Comparison of ENCODE assay signal across 8 cellular contexts in genomic region chr2:218284106-218284811, GRCh38. TPM values are rescaled to one million over a fixed set of nuclear protein-coding genes. Genes with fewer than 3 reads are reported as not detected.
DNase-seq lines count a peak whose midpoint lies in the region; ATAC-seq, FAIRE-seq and TF ChIP-seq lines count a peak whose summit lies in the region.

No MANE protein-coding gene starts in this region.

- peak overlapping the region; percentile 15 for H3K4me3 ChIP-seq in CD8-positive, alpha-beta T cell (ENCODE audit: low read depth, low read length)
- no peak overlapping the region for H3K4me3 ChIP-seq in HFF-Myc (replicated peaks; ENCODE audit: low read depth, low read length)
- no peak overlapping the region for H3K4me3 ChIP-seq in K562
- H3K4me3 ChIP-seq in mesenchymal stem cell (ENCODE audit: insufficient read depth in 1 of 2, low read depth in 1 of 2, low read length in 2 of 2): peak overlapping the region in 1 of 2 experiments; percentile 61
- peak overlapping the region in 2 of 5 donors; percentile 3 to 25 for H3K4me3 ChIP-seq in subcutaneous abdominal adipose tissue (ENCODE audit: low read depth in 1 of 5, low read length in 5 of 5)

- H3K23ac ChIP-seq in mesenchymal stem cell (ENCODE audit: low read length in 2 of 2): peak overlapping the region in 1 of 2 experiments; percentile 36

- peaks cover 61% of the 10 kb centered on the region for H3K4me1 Mint-ChIP-seq in CD8-positive, alpha-beta T cell (ENCODE audit: low read depth)
- peaks cover 47% of the 10 kb centered on the region for H3K4me1 Mint-ChIP-seq in T-helper 2 cell treated with Interferon-gamma antibody and Interleukin-4, amounts not matched to agents 5 μg/mL and 100 μg/mL, for 36 hours (ENCODE audit: low read depth)

- no TSS peak for BruUV-seq in K562 (replicated peaks; lab: Mats Ljungman, UMichigan)

- POLR2A ChIA-PET in CD8-positive, alpha-beta T cell (lab: Charles Lee): interaction anchor here (3.7 to 8.3 kb wide), 3 partner anchors 8 to 112 kb away, joined by 23 to 58 read pairs (median 23); partner anchors contain the start of genes AAMP and PNKD
- POLR2A ChIA-PET in K562 (lab: Yijun Ruan, JAX): interaction anchor here (0.6 to 2.2 kb wide), 4 partner anchors 9 to 331 kb away, joined by 3 to 10 read pairs (median 3); no protein-coding TSS in a partner anchor

- peak overlapping the region; percentile 62 for H3K27ac ChIP-seq in CD8-positive, alpha-beta T cell (ENCODE audit: low read depth, low read length)
- H3K27ac ChIP-seq in K562 (ENCODE audit: extremely low read depth, low read depth, low read length): peak overlapping the region; percentile 58; the same call in 2 of the 3 replicates
- peak overlapping the region; percentile 69 for H3K27ac ChIP-seq in mesenchymal stem cell (ENCODE audit: low read length, poor library complexity, severe bottlenecking)
- H3K27ac ChIP-seq in subcutaneous abdominal adipose tissue (ENCODE audit: low read depth, low read length): peak overlapping the region; percentile 100

- peaks cover 25% of the 10 kb centered on the region for H3K79me1 ChIP-seq in mesenchymal stem cell (replicated peaks; ENCODE audit: low read length, poor library complexity, severe bottlenecking)

- peak overlapping the region; percentile 40 for H2BK5ac ChIP-seq in mesenchymal stem cell (ENCODE audit: low read depth, low read length, poor library complexity, severe bottlenecking)

- peak overlapping the region; percentile 6 to 89 for H3K4ac ChIP-seq in mesenchymal stem cell (ENCODE audit: low read depth in 1 of 2, low read length in 2 of 2)

- peaks cover 74% of the 10 kb centered on the region for H3K79me2 ChIP-seq in K562 (ENCODE audit: control insufficient read depth, insufficient read depth, low read length)

- peak in 5 of 7 experiments; percentile 34 to 66 (median 62) for DNase-seq in CD8-positive, alpha-beta T cell
- DNase-seq in HFF-Myc (ENCODE audit: extremely low read depth, low read depth): peak; percentile 50
- peak; percentile 67 for DNase-seq in T-helper 2 cell treated with Interferon-gamma antibody and Interleukin-4, amounts not matched to agents 5 μg/mL and 100 μg/mL, for 36 hours (ENCODE audit: low spot score)
- DNase-seq in K562 (ENCODE audit: extremely low read depth in 1 of 4, low spot score in 3 of 4): peak; percentile 33 to 77 (median 47)
- DNase-seq in mesenchymal stem cell: peak; percentile 88
- DNase-seq in SW480 (ENCODE audit: low spot score): no peak
- DNase-seq in NCI-H1694 treated with DMSO at 0.1 percent for 48 hours (lab: John Stamatoyannopoulos, UW): no peak

- H2BK15ac ChIP-seq in mesenchymal stem cell (ENCODE audit: low read depth, poor library complexity, severe bottlenecking): no peak overlapping the region

- H2AK5ac ChIP-seq in mesenchymal stem cell (ENCODE audit: low read length, severe bottlenecking): peak overlapping the region; percentile 88

- 23% methylated on average over 8 of the region's 16 CpGs for WGBS in K562 (ENCODE audit: insufficient coverage, low coverage, missing lambda C conversion rate)
- WGBS in mesenchymal stem cell: 59% methylated on average over 16 of the region's 16 CpGs

- peak overlapping the region; percentile 74 for H2BK120ac ChIP-seq in mesenchymal stem cell (ENCODE audit: low read depth, low read length)

- no peaks in the 10 kb centered on the region for H3K27me3 Mint-ChIP-seq in CD8-positive, alpha-beta T cell (ENCODE audit: low read depth)
- H3K27me3 Mint-ChIP-seq in T-helper 2 cell treated with Interferon-gamma antibody and Interleukin-4, amounts not matched to agents 5 μg/mL and 100 μg/mL, for 36 hours (ENCODE audit: low read depth): no peaks in the 10 kb centered on the region

- peak overlapping the region; percentile 100 for H3K27ac Mint-ChIP-seq in CD8-positive, alpha-beta T cell
- peak overlapping the region; percentile 77 for H3K27ac Mint-ChIP-seq in T-helper 2 cell treated with Interferon-gamma antibody and Interleukin-4, amounts not matched to agents 5 μg/mL and 100 μg/mL, for 36 hours

- H3K4me2 ChIP-seq in K562 (ENCODE audit: insufficient read depth, low read length): peak overlapping the region; percentile 38; the same call in 1 of the 2 replicates
- peak overlapping the region; percentile 56 for H3K4me2 ChIP-seq in mesenchymal stem cell (ENCODE audit: low read length, poor library complexity, severe bottlenecking)

- in situ Hi-C loops in K562 (cut with MboI): no loop called here

- H3K36me3 Mint-ChIP-seq in CD8-positive, alpha-beta T cell: peaks cover 31% of the 10 kb centered on the region
- H3K36me3 Mint-ChIP-seq in T-helper 2 cell treated with Interferon-gamma antibody and Interleukin-4, amounts not matched to agents 5 μg/mL and 100 μg/mL, for 36 hours (ENCODE audit: low read depth): peaks cover 44% of the 10 kb centered on the region

- no peak overlapping the region for H2AFZ ChIP-seq in K562 (ENCODE audit: low read depth, low read length)
- H2AFZ ChIP-seq in mesenchymal stem cell (ENCODE audit: low read depth, low read length): no peak overlapping the region

- CTCF ChIA-PET in CD8-positive, alpha-beta T cell (lab: Charles Lee): interaction anchor here (0.7 to 19.6 kb wide), 3 partner anchors 8 to 73 kb away, joined by 3 to 340 read pairs (median 43); partner anchors contain the start of genes AAMP, CATIP and PNKD
- CTCF ChIA-PET in K562 (lab: Yijun Ruan, JAX; ENCODE audit: low intra/inter-chr PET ratio): interaction anchor here (0.6 kb wide), 1 partner anchor 11 kb away, joined by 5 read pairs; no protein-coding TSS in a partner anchor

- no peak for TF ChIP-seq POLR2A in K562 (conservative IDR thresholded peaks at IDR 0.05)

- H3K9me3 Mint-ChIP-seq in CD8-positive, alpha-beta T cell: no peaks in the 10 kb centered on the region
- no peaks in the 10 kb centered on the region for H3K9me3 Mint-ChIP-seq in T-helper 2 cell treated with Interferon-gamma antibody and Interleukin-4, amounts not matched to agents 5 μg/mL and 100 μg/mL, for 36 hours

- peaks cover 11% of the 10 kb centered on the region for H4K20me1 ChIP-seq in K562 (replicated peaks; ENCODE audit: control insufficient read depth, insufficient read depth, low read length)

- H3K9me1 ChIP-seq in K562 (ENCODE audit: control insufficient read depth, insufficient read depth, low read length): no peaks in the 10 kb centered on the region

- intact Hi-C loops in CD8-positive, alpha-beta T cell (cut with DNase I, micrococcal nuclease): loop anchor here in 1 of 2 experiments (1.0 kb wide), 1 partner anchor 8 kb away; the partner anchor contains the start of gene TMBIM1
- intact Hi-C loops in K562 (cut with micrococcal nuclease): no loop called here

- H2BK12ac ChIP-seq in mesenchymal stem cell (ENCODE audit: low read length in 2 of 2): peak overlapping the region; percentile 55 to 65

- peak overlapping the region; percentile 64 for H4K91ac ChIP-seq in mesenchymal stem cell (ENCODE audit: low read length)

- H3K4me3 Mint-ChIP-seq in CD8-positive, alpha-beta T cell: peak overlapping the region; percentile 53
- H3K4me3 Mint-ChIP-seq in T-helper 2 cell treated with Interferon-gamma antibody and Interleukin-4, amounts not matched to agents 5 μg/mL and 100 μg/mL, for 36 hours: peak overlapping the region; percentile 94

- no peak for TF ChIP-seq EP300 in K562 (IDR thresholded peaks at IDR 0.05; ENCODE audit: low read length)

- H3K9ac ChIP-seq in K562 (ENCODE audit: insufficient read depth in 1 of 2, low read depth in 2 of 2, low read length in 2 of 2): peak overlapping the region; percentile 10 to 12; a peak in 2 of 4 replicates
- peak overlapping the region; percentile 93 for H3K9ac ChIP-seq in mesenchymal stem cell (ENCODE audit: low read length)
- peak overlapping the region in 4 of 5 donors; percentile 3 to 84 (median 78) for H3K9ac ChIP-seq in subcutaneous abdominal adipose tissue (ENCODE audit: low read length in 5 of 5)

- peak; percentile 22 for ATAC-seq in CD8-positive, alpha-beta T cell
- ATAC-seq in K562: peak; percentile 26

- no peak for TF ChIP-seq RAD21 in K562 (CRISPR knock-in tag; conservative IDR thresholded peaks at IDR 0.05 in 1 of 2, IDR thresholded peaks at IDR 0.05 in 1 of 2)

- peaks cover 71% of the 10 kb centered on the region for H3K4me1 ChIP-seq in CD8-positive, alpha-beta T cell (ENCODE audit: insufficient read depth, low read length)
- H3K4me1 ChIP-seq in K562 (replicated peaks in 1 of 2; ENCODE audit: control insufficient read depth in 2 of 2, insufficient read depth in 2 of 2, low read length in 2 of 2) (peaks cover 32 to 44% of the 10 kb centered on the region in 2 experiments), mesenchymal stem cell (ENCODE audit: control insufficient read depth, insufficient read depth, low read depth, low read length) (peaks cover 51% of the 10 kb centered on the region), subcutaneous abdominal adipose tissue (ENCODE audit: control insufficient read depth in 5 of 5, insufficient read depth in 5 of 5, low read length in 5 of 5) (peaks cover 21 to 80% (median 75%) of the 10 kb centered on the region in 5 donors)

- no peaks in the 10 kb centered on the region for H3K27me3 ChIP-seq in CD8-positive, alpha-beta T cell (ENCODE audit: insufficient read depth, low read length)
- H3K27me3 ChIP-seq in K562 (ENCODE audit: control insufficient read depth in 2 of 2, insufficient read depth in 2 of 2, low read length in 2 of 2) (no peaks in the 10 kb centered on the region), mesenchymal stem cell (ENCODE audit: control insufficient read depth in 1 of 2, insufficient read depth in 1 of 2, low read length in 2 of 2) (no peaks in the 10 kb centered on the region), subcutaneous abdominal adipose tissue (ENCODE audit: control insufficient read depth in 5 of 5, insufficient read depth in 4 of 5, low read length in 5 of 5) (no peaks in the 10 kb centered on the region)

- H4K8ac ChIP-seq in mesenchymal stem cell (ENCODE audit: low read length): peak overlapping the region; percentile 54

- peaks cover 20% of the 10 kb centered on the region for H3K36me3 ChIP-seq in CD8-positive, alpha-beta T cell (ENCODE audit: insufficient read depth, low read length)
- H3K36me3 ChIP-seq in K562 (ENCODE audit: control insufficient read depth, insufficient read depth, low read length) (peaks cover 70% of the 10 kb centered on the region; the same call in 2 of the 3 replicates), mesenchymal stem cell (ENCODE audit: control insufficient read depth in 1 of 2, insufficient read depth in 2 of 2, low read depth in 1 of 2, low read length in 2 of 2) (peaks cover 24 to 40% of the 10 kb centered on the region in 2 experiments), subcutaneous abdominal adipose tissue (ENCODE audit: control insufficient read depth in 5 of 5, insufficient read depth in 5 of 5, low read length in 5 of 5) (peaks cover 0 to 43% (median 36%) of the 10 kb centered on the region in 5 donors)

- no peaks in the 10 kb centered on the region for H3K9me3 ChIP-seq in CD8-positive, alpha-beta T cell (ENCODE audit: low read length)
- H3K9me3 ChIP-seq in K562 (replicated peaks; ENCODE audit: control insufficient read depth, insufficient read depth, low read depth, low read length) (no peaks in the 10 kb centered on the region), mesenchymal stem cell (ENCODE audit: control insufficient read depth, low read length) (no peaks in the 10 kb centered on the region), subcutaneous abdominal adipose tissue (ENCODE audit: control insufficient read depth in 5 of 5, low read length in 5 of 5) (no peaks in the 10 kb centered on the region)

- H3K14ac ChIP-seq in mesenchymal stem cell (ENCODE audit: low read length in 2 of 2): peak overlapping the region in 1 of 2 experiments; percentile 58

- H3K18ac ChIP-seq in mesenchymal stem cell (ENCODE audit: low read depth in 1 of 2, low read length in 2 of 2): peak overlapping the region; percentile 59 to 64

- peak; percentile 78 for FAIRE-seq in K562 (lab: Jason Lieb, UNC)

- no peak for TF ChIP-seq CTCF in CD8-positive, alpha-beta T cell (IDR thresholded peaks at IDR 0.05)
- TF ChIP-seq CTCF in HFF-Myc (IDR thresholded peaks at IDR 0.05; ENCODE audit: low read depth, low read length, missing control alignments): no peak
- no peak for TF ChIP-seq CTCF in K562 (IDR thresholded peaks at IDR 0.05 in 2 of 3, conservative IDR thresholded peaks at IDR 0.05 in 1 of 3; ENCODE audit: insufficient read depth in 2 of 3, low read depth in 1 of 3, low read length in 3 of 3)

RNA-seq across cellular contexts. Expression of gene TMBIM1, which starts 8.0 kb away (rescaled TPM):
- total RNA-seq in CD8-positive, alpha-beta T cell: 10 to 100 TPM; 80.8 to 86.7 TPM
- total RNA-seq in K562 (2011; cell fraction: chromatin; rRNA removed; ENCODE audit: low replicate concordance): 60.5 and 126 TPM in 2 replicates
- 123 and 144 TPM in 2 replicates for total RNA-seq in K562 (2011; cell fraction: nucleolus; rRNA removed)
- 126 and 128 TPM in 2 replicates for total RNA-seq in K562 (2011; cell fraction: nucleoplasm; rRNA removed)
- total RNA-seq in K562 (2014; rRNA removed): 64.8 and 71.4 TPM in 2 replicates
- 56.6 and 59.2 TPM in 2 replicates for total RNA-seq in K562 (2014; rRNA removed; fragmentation: Illumina TruSeq; extraction: Trizol)
- 43.7 and 46.8 TPM in 2 replicates for total RNA-seq in K562 (2015; rRNA removed; fragmentation: Illumina TruSeq; extraction: Trizol)
- 90.7 and 102 TPM in 2 replicates for total RNA-seq in K562 (2021)
- polyA plus RNA-seq in K562 (2011; rRNA removed): 45.9 and 66.8 TPM in 2 replicates
- 68.3 and 77.4 TPM in 2 replicates for polyA plus RNA-seq in K562 (2011; cell fraction: cytosol; rRNA removed)
- polyA plus RNA-seq in K562 (2011; cell fraction: nucleus; rRNA removed): 111 and 118 TPM in 2 replicates
- polyA plus RNA-seq in K562 (2012): 77.9 and 194 TPM in 2 replicates
- polyA plus RNA-seq in K562 (2014; fragmentation: Illumina TruSeq; extraction: Trizol): 105 and 112 TPM in 2 replicates
- 10 to 100 TPM; 14.2 to 35.6 TPM for polyA plus RNA-seq in K562 (2014; fragmentation: Nextera tagmentation; extraction: Ambion mirVana)
- 47.0 and 49.5 TPM in 2 replicates for polyA plus RNA-seq in K562 (2014; rRNA removed)
- 37.4 and 39.0 TPM in 2 replicates for polyA minus RNA-seq in K562 (2011; rRNA and poly(A)+ RNA removed)
- polyA minus RNA-seq in K562 (2011; cell fraction: cytosol; rRNA and poly(A)+ RNA removed): 26.7 and 30.6 TPM in 2 replicates
- polyA minus RNA-seq in K562 (2011; cell fraction: nucleus; rRNA and poly(A)+ RNA removed): 15.1 and 18.2 TPM in 2 replicates
- polyA plus RNA-seq in mesenchymal stem cell (2013, experiment 1 of 2): 178 TPM
- polyA plus RNA-seq in mesenchymal stem cell (2013, experiment 2 of 2): 177 TPM

RNA-seq across cellular contexts. Expression of gene PNKD, which starts 13.9 kb away (rescaled TPM):
- total RNA-seq in CD8-positive, alpha-beta T cell: 1 to 10 TPM; 7.1 to 7.2 TPM
- 14.5 and 65.7 TPM in 2 replicates for total RNA-seq in K562 (2011; cell fraction: chromatin; rRNA removed; ENCODE audit: low replicate concordance)
- 43.7 and 53.7 TPM in 2 replicates for total RNA-seq in K562 (2011; cell fraction: nucleolus; rRNA removed)
- total RNA-seq in K562 (2011; cell fraction: nucleoplasm; rRNA removed): 35.0 and 68.9 TPM in 2 replicates
- total RNA-seq in K562 (2014; rRNA removed) (50.2 and 55.7 TPM in 2 replicates), K562 (2014; rRNA removed; fragmentation: Illumina TruSeq; extraction: Trizol) (17.5 and 26.0 TPM in 2 replicates), K562 (2015; rRNA removed; fragmentation: Illumina TruSeq; extraction: Trizol) (32.3 and 34.0 TPM in 2 replicates), K562 (2021) (59.5 and 60.1 TPM in 2 replicates)
- polyA plus RNA-seq in K562 (2011; rRNA removed) (37.2 and 41.2 TPM in 2 replicates), K562 (2014; fragmentation: Illumina TruSeq; extraction: Trizol) (64.2 and 68.2 TPM in 2 replicates), K562 (2014; fragmentation: Nextera tagmentation; extraction: Ambion mirVana) (100 to 1,000 TPM in 1 of 2 experiments, 10 to 100 TPM in 1; 89.1 to 105 TPM), K562 (2014; rRNA removed) (80.6 and 85.2 TPM in 2 replicates)
- 44.5 and 73.0 TPM in 2 replicates for polyA plus RNA-seq in K562 (2011; cell fraction: cytosol; rRNA removed)
- polyA plus RNA-seq in K562 (2011; cell fraction: nucleus; rRNA removed): 74.3 and 129 TPM in 2 replicates
- 59.7 and 79.4 TPM in 2 replicates for polyA plus RNA-seq in K562 (2012)
- 8.8 and 9.5 TPM in 2 replicates for polyA minus RNA-seq in K562 (2011; rRNA and poly(A)+ RNA removed)
- 11.2 and 13.5 TPM in 2 replicates for polyA minus RNA-seq in K562 (2011; cell fraction: cytosol; rRNA and poly(A)+ RNA removed)
- 11.0 and 18.3 TPM in 2 replicates for polyA minus RNA-seq in K562 (2011; cell fraction: nucleus; rRNA and poly(A)+ RNA removed)
- 87.9 TPM for polyA plus RNA-seq in mesenchymal stem cell (2013, experiment 1 of 2)
- polyA plus RNA-seq in mesenchymal stem cell (2013, experiment 2 of 2): 88.5 TPM

RNA-seq across cellular contexts. Expression of gene AAMP, which starts 14.3 kb away (rescaled TPM):
- total RNA-seq in CD8-positive, alpha-beta T cell: 10 to 100 TPM; 44.7 to 50.4 TPM
- 32.1 and 75.8 TPM in 2 replicates for total RNA-seq in K562 (2011; cell fraction: chromatin; rRNA removed; ENCODE audit: low replicate concordance)
- total RNA-seq in K562 (2011; cell fraction: nucleolus; rRNA removed): 53.4 and 63.2 TPM in 2 replicates
- total RNA-seq in K562 (2011; cell fraction: nucleoplasm; rRNA removed): 39.5 and 41.6 TPM in 2 replicates
- total RNA-seq in K562 (2014; rRNA removed): 156 and 197 TPM in 2 replicates
- 62.2 and 77.6 TPM in 2 replicates for total RNA-seq in K562 (2014; rRNA removed; fragmentation: Illumina TruSeq; extraction: Trizol)
- 94.1 and 99.2 TPM in 2 replicates for total RNA-seq in K562 (2015; rRNA removed; fragmentation: Illumina TruSeq; extraction: Trizol)
- 87.7 and 96.9 TPM in 2 replicates for total RNA-seq in K562 (2021)
- 39.5 and 47.3 TPM in 2 replicates for polyA plus RNA-seq in K562 (2011; rRNA removed)
- 74.7 and 140 TPM in 2 replicates for polyA plus RNA-seq in K562 (2011; cell fraction: cytosol; rRNA removed)
- polyA plus RNA-seq in K562 (2011; cell fraction: nucleus; rRNA removed): 86.2 and 95.8 TPM in 2 replicates
- polyA plus RNA-seq in K562 (2012): 76.3 and 79.7 TPM in 2 replicates
- polyA plus RNA-seq in K562 (2014; fragmentation: Illumina TruSeq; extraction: Trizol): 135 and 139 TPM in 2 replicates
- 1 to 10 TPM; 5.7 to 8.9 TPM for polyA plus RNA-seq in K562 (2014; fragmentation: Nextera tagmentation; extraction: Ambion mirVana)
- polyA plus RNA-seq in K562 (2014; rRNA removed): 133 and 156 TPM in 2 replicates
- polyA minus RNA-seq in K562 (2011; rRNA and poly(A)+ RNA removed): 38.7 and 46.6 TPM in 2 replicates
- 31.6 and 40.7 TPM in 2 replicates for polyA minus RNA-seq in K562 (2011; cell fraction: cytosol; rRNA and poly(A)+ RNA removed)
- polyA minus RNA-seq in K562 (2011; cell fraction: nucleus; rRNA and poly(A)+ RNA removed): 18.7 and 26.5 TPM in 2 replicates
- polyA plus RNA-seq in mesenchymal stem cell (2013, experiment 1 of 2): 44.9 TPM
- polyA plus RNA-seq in mesenchymal stem cell (2013, experiment 2 of 2): 43.4 TPM

RNA-seq across cellular contexts. Expression of gene GPBAR1, which starts 23.4 kb away (rescaled TPM):
- 1 to 10 TPM; 2.2 to 2.5 TPM for total RNA-seq in CD8-positive, alpha-beta T cell
- 0.35 TPM in 1 of 2 replicates, not detected in the other for total RNA-seq in K562 (2011; cell fraction: chromatin; rRNA removed; ENCODE audit: low replicate concordance)
- 0.33 TPM in 1 of 2 replicates, not detected in the other for total RNA-seq in K562 (2011; cell fraction: nucleolus; rRNA removed)
- 0.22 and 0.38 TPM in 2 replicates for total RNA-seq in K562 (2011; cell fraction: nucleoplasm; rRNA removed)
- total RNA-seq in K562 (2014; rRNA removed) (not detected in 2 replicates), K562 (2014; rRNA removed; fragmentation: Illumina TruSeq; extraction: Trizol) (not detected in 2 replicates), K562 (2015; rRNA removed; fragmentation: Illumina TruSeq; extraction: Trizol) (not detected in 2 replicates), K562 (2021) (not detected in 2 replicates)
- polyA plus RNA-seq in K562 (2011; rRNA removed) (not detected in 2 replicates), K562 (2014; fragmentation: Illumina TruSeq; extraction: Trizol) (not detected in 2 replicates), K562 (2014; fragmentation: Nextera tagmentation; extraction: Ambion mirVana) (not detected), K562 (2014; rRNA removed) (not detected in 2 replicates)
- polyA plus RNA-seq in K562 (2011; cell fraction: cytosol; rRNA removed): 0.04 TPM in 1 of 2 replicates, not detected in the other
- 0.07 and 0.09 TPM in 2 replicates for polyA plus RNA-seq in K562 (2011; cell fraction: nucleus; rRNA removed)
- polyA plus RNA-seq in K562 (2012): 0.08 TPM in 1 of 2 replicates, not detected in the other
- polyA minus RNA-seq in K562 (2011; rRNA and poly(A)+ RNA removed): not detected in 2 replicates
- not detected in 2 replicates for polyA minus RNA-seq in K562 (2011; cell fraction: cytosol; rRNA and poly(A)+ RNA removed)
- polyA minus RNA-seq in K562 (2011; cell fraction: nucleus; rRNA and poly(A)+ RNA removed): not detected in 2 replicates
- 5.1 TPM for polyA plus RNA-seq in mesenchymal stem cell (2013, experiment 1 of 2)
- polyA plus RNA-seq in mesenchymal stem cell (2013, experiment 2 of 2): 5.5 TPM

Comparison
In these comparisons a context has a peak if more than half of its experiments do, and no peak if none do; other contexts are left out.
1. DNase-seq: peak in CD8-positive, alpha-beta T cell (5 of 7), HFF-Myc (single experiment), T-helper 2 cell treated with Interferon-gamma antibody and Interleukin-4, amounts not matched to agents 5 μg/mL and 100 μg/mL, for 36 hours (single experiment), K562 (4 of 4) and mesenchymal stem cell (single experiment); none in SW480 (single experiment) and NCI-H1694 treated with DMSO at 0.1 percent for 48 hours (single experiment).
2. H3K9ac ChIP-seq: peak in every context shown above with its lines; median percentile 93 in mesenchymal stem cell; 78 in subcutaneous abdominal adipose tissue; 11 in K562.
3. Peak in every context shown above with its lines, with median percentiles within 50 percentile points of each other: H3K27ac ChIP-seq.